ENCODE assay signal across 8 cellular contexts in genomic region chr7:107150375-107151073, GRCh38.
DNase-seq lines count a peak whose midpoint lies in the region; ATAC-seq and TF ChIP-seq lines count a peak whose summit lies in the region.

No MANE protein-coding gene starts in this region.

- H3K4me3 ChIP-seq in GM06990 (replicated peaks; ENCODE audit: low read depth, low read length) = no peak overlapping the region

- DNase-seq in GM06990 (ENCODE audit: extremely low read depth, insufficient read length) (peak; percentile 24), NCI-H146 treated with DMSO at 0.1 percent for 48 hours (lab: John Stamatoyannopoulos, UW; ENCODE audit: unreplicated experiment) (peak; percentile 53), T-helper 9 cell (peak; percentile 77), astrocyte of the hippocampus (ENCODE audit: low read depth, low spot score) (peak; percentile 82), inferior parietal cortex (ENCODE audit: extremely low spot score) (peak; percentile 89), GOT3 (lab: John Stamatoyannopoulos, UW) (no peak)
- peak; percentile 58 to 74 for DNase-seq in stimulated activated CD4-positive, alpha-beta T cell treated with anti-CD3 and anti-CD28 coated beads, Interleukin-1b, Interleukin-23, amount 100 ng/mL, for 4 hours (ENCODE audit: low read depth in 2 of 2)

- H3K27me3 ChIP-seq in GM06990 (replicated peaks; ENCODE audit: control insufficient read depth, insufficient read depth, low read length) = no peaks in the 10 kb centered on the region

- no peak for ATAC-seq in GM21717 (IDR thresholded peaks at IDR 0.05; ENCODE audit: unreplicated experiment)

- no peaks in the 10 kb centered on the region for H3K36me3 ChIP-seq in GM06990 (ENCODE audit: control insufficient read depth, insufficient read depth, low read length)

- peak; percentile 57 for TF ChIP-seq CTCF in GM06990 (IDR thresholded peaks at IDR 0.05; ENCODE audit: insufficient read depth, low read length, poor library complexity, severe bottlenecking)
